32 cellular contexts compared by ENCODE assay signal in genomic region chr17:1011138-1011537, GRCh38.
"Had no signal": no experiment of that assay in that cellular context is flagged by ENCODE, and none has a peak within 500 bp of the region (broad histone marks: within the 10 kb centered on the region; RNA-seq: fewer than 3 reads in every experiment).

No MANE protein-coding gene starts in this region.

- H3K27me3 ChIP-seq: gastroesophageal sphincter, left lung, neutrophil, ovary, thyroid gland, upper lobe of right lung had no signal

- H3K36me3 Mint-ChIP-seq: natural killer cell treated with Interleukin-12 subunit alpha and Interleukin-12 subunit beta and Interleukin-15 and Interleukin-18, amount 100 ng/mL, for 72 hours; stimulated activated memory B cell treated with anti-CD40 and anti-IgM and Interleukin-4, amounts not matched to agents 10 μg/mL and 1 μg/mL and 100 μg/mL, for 72 hours; T-cell had no signal

- H3K27ac ChIP-seq: neutrophil, ovary, thyroid gland, upper lobe of right lung, WERI-Rb-1 had no signal

- H3K4me3 Mint-ChIP-seq: activated naive CD8-positive, alpha-beta T cell treated with anti-CD3 and anti-CD28 coated beads, Interleukin-2, amount 50 U/mL, for 24 hours; activated T-helper 17 cell treated with anti-CD3 and anti-CD28 coated beads, Interleukin-2, amount 50 U/mL, for 72 hours; central memory CD8-positive, alpha-beta T cell; immature natural killer cell; natural killer cell treated with Interleukin-12 subunit alpha and Interleukin-12 subunit beta and Interleukin-15 and Interleukin-18, amount 100 ng/mL, for 72 hours; stimulated activated memory B cell treated with anti-CD40 and anti-IgM and Interleukin-4, amounts not matched to agents 10 μg/mL and 1 μg/mL and 100 μg/mL, for 72 hours; stimulated activated naive CD8-positive, alpha-beta T cell treated with anti-CD3 and anti-CD28 coated beads, Interleukin-15, amount 100 ng/mL, for 72 hours; T-cell had no signal

- H3K36me3 ChIP-seq: ovary had no signal

- H3K4me1 Mint-ChIP-seq: activated naive CD8-positive, alpha-beta T cell treated with anti-CD3 and anti-CD28 coated beads, Interleukin-2, amount 50 U/mL, for 24 hours; activated T-helper 17 cell treated with anti-CD3 and anti-CD28 coated beads, Interleukin-2, amount 50 U/mL, for 72 hours; central memory CD8-positive, alpha-beta T cell; stimulated activated memory B cell treated with anti-CD40 and anti-IgM and Interleukin-4, amounts not matched to agents 10 μg/mL and 1 μg/mL and 100 μg/mL, for 72 hours; T-cell had no signal

- ATAC-seq: activated CD4-positive, CD25-positive, alpha-beta regulatory T cell treated with anti-CD3 and anti-CD28 coated beads, Interleukin-2, amount 50 U/mL, for 24 hours; activated naive CD8-positive, alpha-beta T cell treated with anti-CD3 and anti-CD28 coated beads, Interleukin-2, amount 50 U/mL, for 24 hours; activated T-helper 17 cell treated with anti-CD3 and anti-CD28 coated beads, Interleukin-2, amount 50 U/mL, for 72 hours; gastroesophageal sphincter; left lung; mucosa of descending colon; natural killer cell treated with Interleukin-12 subunit alpha and Interleukin-12 subunit beta and Interleukin-15 and Interleukin-18, amount 100 ng/mL, for 72 hours; sciatic nerve; stimulated activated memory B cell treated with anti-CD40 and anti-IgM and Interleukin-4, amounts not matched to agents 10 μg/mL and 1 μg/mL and 100 μg/mL, for 72 hours; stimulated activated naive CD8-positive, alpha-beta T cell treated with anti-CD3 and anti-CD28 coated beads, Interleukin-15, amount 100 ng/mL, for 72 hours; T-cell; upper lobe of right lung had no signal

- H3K9me3 ChIP-seq: gastroesophageal sphincter, left lung, mucosa of descending colon, neutrophil, ovary, thyroid gland, upper lobe of right lung had no signal

- H3K4me3 ChIP-seq: gastroesophageal sphincter, left lung, mucosa of descending colon, ovary, skin epidermis, thyroid gland, upper lobe of right lung had no signal

- H3K27me3 Mint-ChIP-seq: activated naive CD8-positive, alpha-beta T cell treated with anti-CD3 and anti-CD28 coated beads, Interleukin-2, amount 50 U/mL, for 24 hours; activated T-helper 17 cell treated with anti-CD3 and anti-CD28 coated beads, Interleukin-2, amount 50 U/mL, for 72 hours; central memory CD8-positive, alpha-beta T cell; natural killer cell treated with Interleukin-12 subunit alpha and Interleukin-12 subunit beta and Interleukin-15 and Interleukin-18, amount 100 ng/mL, for 72 hours; progenitor cell of endocrine pancreas; stimulated activated memory B cell treated with anti-CD40 and anti-IgM and Interleukin-4, amounts not matched to agents 10 μg/mL and 1 μg/mL and 100 μg/mL, for 72 hours; stimulated activated naive CD8-positive, alpha-beta T cell treated with anti-CD3 and anti-CD28 coated beads, Interleukin-15, amount 100 ng/mL, for 72 hours; T-cell had no signal

- DNase-seq: activated CD4-positive, alpha-beta T cell treated with anti-CD3 and anti-CD28 coated beads for 48 hours; activated CD4-positive, alpha-beta T cell treated with anti-CD3 and anti-CD28 coated beads, Interleukin-2, amount 50 U/mL, for 48 hours; activated CD8-positive, alpha-beta memory T cell treated with anti-CD3 and anti-CD28 coated beads for 24 hours; activated gamma-delta T cell treated with Interleukin-2 at 50 U/mL for 16 hours; activated naive CD4-positive, alpha-beta T cell treated with anti-CD3 and anti-CD28 coated beads, Interleukin-2, amount 50 U/mL, for 16 hours; activated naive CD8-positive, alpha-beta T cell treated with anti-CD3 and anti-CD28 coated beads, Interleukin-2, amount 50 U/mL, for 24 hours; amygdala; dermis blood vessel endothelial cell; effector CD8-positive, alpha-beta T cell; hippocampal formation; immature natural killer cell; mucosa of descending colon; stimulated activated CD4-positive, alpha-beta T cell treated with anti-CD3 and anti-CD28 coated beads, Interleukin-12 subunit alpha, Interleukin-12 subunit beta, amount 100 ng/mL, for 4 hours; stimulated activated CD4-positive, alpha-beta T cell treated with anti-CD3 and anti-CD28 coated beads, Interleukin-4, amount 100 ng/mL, for 24 hours; stimulated activated naive CD8-positive, alpha-beta T cell treated with anti-CD3 and anti-CD28 coated beads, Interleukin-15, amount 100 ng/mL, for 72 hours; substantia nigra; T-cell; thyroid gland; upper lobe of right lung; WERI-Rb-1 had no signal

- H3K27ac Mint-ChIP-seq: activated naive CD8-positive, alpha-beta T cell treated with anti-CD3 and anti-CD28 coated beads, Interleukin-2, amount 50 U/mL, for 24 hours; activated T-helper 17 cell treated with anti-CD3 and anti-CD28 coated beads, Interleukin-2, amount 50 U/mL, for 72 hours; natural killer cell treated with Interleukin-12 subunit alpha and Interleukin-12 subunit beta and Interleukin-15 and Interleukin-18, amount 100 ng/mL, for 72 hours; progenitor cell of endocrine pancreas; stimulated activated memory B cell treated with anti-CD40 and anti-IgM and Interleukin-4, amounts not matched to agents 10 μg/mL and 1 μg/mL and 100 μg/mL, for 72 hours; stimulated activated naive CD8-positive, alpha-beta T cell treated with anti-CD3 and anti-CD28 coated beads, Interleukin-15, amount 100 ng/mL, for 72 hours; T-cell had no signal

- H3K9me3 Mint-ChIP-seq: activated naive CD8-positive, alpha-beta T cell treated with anti-CD3 and anti-CD28 coated beads, Interleukin-2, amount 50 U/mL, for 24 hours; activated T-helper 17 cell treated with anti-CD3 and anti-CD28 coated beads, Interleukin-2, amount 50 U/mL, for 72 hours; central memory CD8-positive, alpha-beta T cell; immature natural killer cell; natural killer cell treated with Interleukin-12 subunit alpha and Interleukin-12 subunit beta and Interleukin-15 and Interleukin-18, amount 100 ng/mL, for 72 hours; stimulated activated memory B cell treated with anti-CD40 and anti-IgM and Interleukin-4, amounts not matched to agents 10 μg/mL and 1 μg/mL and 100 μg/mL, for 72 hours; stimulated activated naive CD8-positive, alpha-beta T cell treated with anti-CD3 and anti-CD28 coated beads, Interleukin-15, amount 100 ng/mL, for 72 hours; T-cell had no signal
